Comparison of ENCODE assay signal across 17 cellular contexts in the genomic region with DNA sequence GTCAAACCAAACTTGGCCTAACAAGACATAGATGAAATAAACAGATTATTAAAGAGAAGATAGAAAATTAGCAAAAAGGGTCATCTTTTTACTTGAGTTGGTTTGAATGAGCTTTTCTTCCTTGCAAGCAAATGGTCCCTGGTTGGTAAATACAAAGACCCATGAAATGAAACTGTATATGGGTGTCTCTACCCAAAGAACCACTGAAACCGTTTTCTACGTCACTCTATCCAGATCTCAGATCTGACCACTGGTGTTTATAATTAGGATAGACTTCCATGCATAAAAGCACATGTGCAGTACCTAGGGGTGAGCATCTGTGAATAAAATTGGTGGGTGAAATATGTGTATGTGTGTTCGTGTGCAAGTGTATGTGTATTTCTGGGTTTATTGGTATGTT.
DNase-seq lines count a peak whose midpoint lies in the region; TF ChIP-seq lines count a peak whose summit lies in the region.
"Had no signal": no experiment of that assay in that cellular context is flagged by ENCODE, and none has a peak within 500 bp of the region (broad histone marks: within the 10 kb centered on the region; RNA-seq: fewer than 3 reads in every experiment).

No MANE protein-coding gene starts in this region.

- no peaks in the 10 kb centered on the region for H3K36me3 ChIP-seq in MM.1S (replicated peaks; ENCODE audit: insufficient read depth, low read length)
- H3K36me3 ChIP-seq: BLaER1 had no signal

- intact Hi-C loops in dorsolateral prefrontal cortex (cut with DNase I), result no loop called here

- H3K27ac ChIP-seq in 22Rv1 (peak overlapping the region; percentile 67), MM.1S (ENCODE audit: low read length) (no peak overlapping the region), dorsolateral prefrontal cortex (peak overlapping the region in 49 of 59 donors; percentile 10 to 100 (median 76)), substantia nigra (ENCODE audit: low read depth, low read length, poor library complexity, severe bottlenecking) (peak overlapping the region; percentile 79)
- H3K27ac ChIP-seq: BLaER1, C4-2B had no signal

- no peaks in the 10 kb centered on the region for H3F3A ChIP-seq in MM.1S (ENCODE audit: insufficient read depth, low read length)

- TF ChIP-seq CTCF in 22Rv1 (IDR thresholded peaks at IDR 0.05) (no peak), MM.1S (IDR thresholded peaks at IDR 0.05; ENCODE audit: low read length) (no peak), dorsolateral prefrontal cortex (IDR thresholded peaks at IDR 0.05 in 54 of 56, conservative IDR thresholded peaks at IDR 0.05 in 2 of 56; ENCODE audit: low read depth in 1 of 56, partially characterized antibody in 56 of 56) (no peak)

- DNase-seq in MM.1S (peak; percentile 43), dorsolateral prefrontal cortex (no peak), substantia nigra (lab: John Stamatoyannopoulos, UW) (no peak), GOT3 (lab: John Stamatoyannopoulos, UW) (no peak), OCI-M1 (lab: John Stamatoyannopoulos, UW) (no peak), KG1 (lab: John Stamatoyannopoulos, UW) (no peak)
- DNase-seq: CD4-positive, CD25-positive, alpha-beta regulatory T cell; CD8-positive, alpha-beta T cell; DMS 273 treated with DMSO at 0.1 percent for 48 hours; DMS79; EL; GDM1; H7; HCEC 1CT had no signal

- H3K4me1 ChIP-seq in MM.1S (ENCODE audit: low read length), result peaks cover 5% of the 10 kb centered on the region; the same call in 1 of the 2 replicates
- H3K4me1 ChIP-seq: BLaER1 had no signal

- no peaks in the 10 kb centered on the region for H3K9me3 ChIP-seq in MM.1S (replicated peaks; ENCODE audit: insufficient read depth, low read length)
- H3K9me3 ChIP-seq: BLaER1 had no signal

- no peaks in the 10 kb centered on the region for H3K79me2 ChIP-seq in MM.1S (ENCODE audit: low read length)

- H3K9ac ChIP-seq in MM.1S (ENCODE audit: low read length), result no peak overlapping the region
- H3K9ac ChIP-seq: BLaER1 had no signal

- no peak overlapping the region for H3K4me2 ChIP-seq in MM.1S (ENCODE audit: low read depth, low read length)
- H3K4me2 ChIP-seq: BLaER1 had no signal

- H3K27me3 ChIP-seq in MM.1S (replicated peaks; ENCODE audit: insufficient read depth, low read length) (no peaks in the 10 kb centered on the region), dorsolateral prefrontal cortex (no peaks in the 10 kb centered on the region)
- H3K27me3 ChIP-seq: BLaER1 had no signal

- no peaks in the 10 kb centered on the region for H4K20me1 ChIP-seq in MM.1S (ENCODE audit: insufficient read depth, low read length)
- H4K20me1 ChIP-seq: BLaER1 had no signal

- H3K9me2 ChIP-seq in MM.1S (replicated peaks; ENCODE audit: insufficient read depth, low read length), result no peaks in the 10 kb centered on the region

- H3K4me3 ChIP-seq in MM.1S (ENCODE audit: low read length) (no peak overlapping the region), dorsolateral prefrontal cortex (no peak overlapping the region)
- H3K4me3 ChIP-seq: BLaER1 had no signal

- H2AFZ ChIP-seq in MM.1S (ENCODE audit: low read length), result no peak overlapping the region
